1 cellular context compared by ENCODE assay signal in the genomic region with DNA sequence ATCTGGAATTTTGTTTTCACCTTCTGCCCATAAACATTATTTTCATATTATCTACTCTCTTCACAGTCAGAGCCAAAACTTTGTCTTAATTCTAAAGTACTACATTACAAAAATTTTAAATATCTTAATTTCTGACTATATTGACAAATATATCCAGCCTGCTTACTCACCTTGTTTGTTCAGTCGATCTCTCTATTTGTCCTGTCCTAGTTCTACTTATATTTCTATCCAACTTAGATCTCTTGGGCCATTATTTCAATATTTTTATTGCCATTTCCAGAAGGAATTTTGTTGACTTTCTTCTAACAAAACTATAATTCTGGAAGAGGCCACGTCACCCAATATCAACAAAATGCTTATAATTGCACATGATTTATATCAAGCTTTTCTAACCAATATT.
TF ChIP-seq lines count a peak whose summit lies in the region.

No MANE protein-coding gene starts in this region.

TF ChIP-seq in GM23338, 12 proteins besides CTCF, POLR2A, EP300 and RAD21 (continued from another document):
- TF ChIP-seq, protein P1, sequence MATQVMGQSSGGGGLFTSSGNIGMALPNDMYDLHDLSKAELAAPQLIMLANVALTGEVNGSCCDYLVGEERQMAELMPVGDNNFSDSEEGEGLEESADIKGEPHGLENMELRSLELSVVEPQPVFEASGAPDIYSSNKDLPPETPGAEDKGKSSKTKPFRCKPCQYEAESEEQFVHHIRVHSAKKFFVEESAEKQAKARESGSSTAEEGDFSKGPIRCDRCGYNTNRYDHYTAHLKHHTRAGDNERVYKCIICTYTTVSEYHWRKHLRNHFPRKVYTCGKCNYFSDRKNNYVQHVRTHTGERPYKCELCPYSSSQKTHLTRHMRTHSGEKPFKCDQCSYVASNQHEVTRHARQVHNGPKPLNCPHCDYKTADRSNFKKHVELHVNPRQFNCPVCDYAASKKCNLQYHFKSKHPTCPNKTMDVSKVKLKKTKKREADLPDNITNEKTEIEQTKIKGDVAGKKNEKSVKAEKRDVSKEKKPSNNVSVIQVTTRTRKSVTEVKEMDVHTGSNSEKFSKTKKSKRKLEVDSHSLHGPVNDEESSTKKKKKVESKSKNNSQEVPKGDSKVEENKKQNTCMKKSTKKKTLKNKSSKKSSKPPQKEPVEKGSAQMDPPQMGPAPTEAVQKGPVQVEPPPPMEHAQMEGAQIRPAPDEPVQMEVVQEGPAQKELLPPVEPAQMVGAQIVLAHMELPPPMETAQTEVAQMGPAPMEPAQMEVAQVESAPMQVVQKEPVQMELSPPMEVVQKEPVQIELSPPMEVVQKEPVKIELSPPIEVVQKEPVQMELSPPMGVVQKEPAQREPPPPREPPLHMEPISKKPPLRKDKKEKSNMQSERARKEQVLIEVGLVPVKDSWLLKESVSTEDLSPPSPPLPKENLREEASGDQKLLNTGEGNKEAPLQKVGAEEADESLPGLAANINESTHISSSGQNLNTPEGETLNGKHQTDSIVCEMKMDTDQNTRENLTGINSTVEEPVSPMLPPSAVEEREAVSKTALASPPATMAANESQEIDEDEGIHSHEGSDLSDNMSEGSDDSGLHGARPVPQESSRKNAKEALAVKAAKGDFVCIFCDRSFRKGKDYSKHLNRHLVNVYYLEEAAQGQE (IDR thresholded peaks at IDR 0.05; ENCODE audit: unreplicated experiment) = no peak
